In the genomic region with DNA sequence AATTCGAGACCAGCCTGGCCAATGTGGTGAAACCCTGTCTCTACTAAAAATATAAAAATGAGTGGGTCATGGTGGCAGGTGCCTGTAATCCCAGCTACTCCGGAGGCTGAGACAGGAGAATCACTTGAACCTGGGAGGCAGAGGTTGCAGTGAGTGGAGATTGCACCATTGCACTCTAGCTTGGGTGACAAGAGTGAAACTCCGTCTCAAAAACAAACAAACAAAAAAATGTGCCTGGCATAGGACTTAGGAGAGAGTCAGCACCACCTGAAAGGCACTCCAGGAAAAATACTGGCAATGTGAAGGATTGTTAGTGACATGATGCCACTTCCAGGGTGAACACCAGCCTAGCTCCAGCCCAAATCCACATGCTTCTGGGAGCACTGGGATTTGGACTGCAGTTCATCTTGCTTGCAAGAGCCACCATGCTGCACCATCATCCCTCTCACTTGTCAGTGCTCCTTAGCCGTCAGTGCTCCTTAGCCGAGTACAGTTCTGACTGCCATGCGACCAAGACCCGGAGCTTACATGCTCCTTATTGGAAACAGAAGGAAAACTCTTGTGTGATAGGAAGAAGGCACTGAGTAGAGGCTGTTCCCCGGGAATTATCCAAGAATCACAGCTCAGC, we compare ENCODE assay signal across 1 cellular context.
TF ChIP-seq lines count a peak whose summit lies in the region.

No MANE protein-coding gene starts in this region.

TF ChIP-seq in HepG2, 621 proteins besides CTCF, POLR2A, EP300 and RAD21 (continued from another document):
- TF ChIP-seq, protein P1, sequence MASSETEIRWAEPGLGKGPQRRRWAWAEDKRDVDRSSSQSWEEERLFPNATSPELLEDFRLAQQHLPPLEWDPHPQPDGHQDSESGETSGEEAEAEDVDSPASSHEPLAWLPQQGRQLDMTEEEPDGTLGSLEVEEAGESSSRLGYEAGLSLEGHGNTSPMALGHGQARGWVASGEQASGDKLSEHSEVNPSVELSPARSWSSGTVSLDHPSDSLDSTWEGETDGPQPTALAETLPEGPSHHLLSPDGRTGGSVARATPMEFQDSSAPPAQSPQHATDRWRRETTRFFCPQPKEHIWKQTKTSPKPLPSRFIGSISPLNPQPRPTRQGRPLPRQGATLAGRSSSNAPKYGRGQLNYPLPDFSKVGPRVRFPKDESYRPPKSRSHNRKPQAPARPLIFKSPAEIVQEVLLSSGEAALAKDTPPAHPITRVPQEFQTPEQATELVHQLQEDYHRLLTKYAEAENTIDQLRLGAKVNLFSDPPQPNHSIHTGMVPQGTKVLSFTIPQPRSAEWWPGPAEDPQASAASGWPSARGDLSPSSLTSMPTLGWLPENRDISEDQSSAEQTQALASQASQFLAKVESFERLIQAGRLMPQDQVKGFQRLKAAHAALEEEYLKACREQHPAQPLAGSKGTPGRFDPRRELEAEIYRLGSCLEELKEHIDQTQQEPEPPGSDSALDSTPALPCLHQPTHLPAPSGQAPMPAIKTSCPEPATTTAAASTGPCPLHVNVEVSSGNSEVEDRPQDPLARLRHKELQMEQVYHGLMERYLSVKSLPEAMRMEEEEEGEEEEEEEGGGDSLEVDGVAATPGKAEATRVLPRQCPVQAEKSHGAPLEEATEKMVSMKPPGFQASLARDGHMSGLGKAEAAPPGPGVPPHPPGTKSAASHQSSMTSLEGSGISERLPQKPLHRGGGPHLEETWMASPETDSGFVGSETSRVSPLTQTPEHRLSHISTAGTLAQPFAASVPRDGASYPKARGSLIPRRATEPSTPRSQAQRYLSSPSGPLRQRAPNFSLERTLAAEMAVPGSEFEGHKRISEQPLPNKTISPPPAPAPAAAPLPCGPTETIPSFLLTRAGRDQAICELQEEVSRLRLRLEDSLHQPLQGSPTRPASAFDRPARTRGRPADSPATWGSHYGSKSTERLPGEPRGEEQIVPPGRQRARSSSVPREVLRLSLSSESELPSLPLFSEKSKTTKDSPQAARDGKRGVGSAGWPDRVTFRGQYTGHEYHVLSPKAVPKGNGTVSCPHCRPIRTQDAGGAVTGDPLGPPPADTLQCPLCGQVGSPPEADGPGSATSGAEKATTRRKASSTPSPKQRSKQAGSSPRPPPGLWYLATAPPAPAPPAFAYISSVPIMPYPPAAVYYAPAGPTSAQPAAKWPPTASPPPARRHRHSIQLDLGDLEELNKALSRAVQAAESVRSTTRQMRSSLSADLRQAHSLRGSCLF (CRISPR knock-in tag; IDR thresholded peaks at IDR 0.05; ENCODE audit: borderline replicate concordance): no peak
- no peak for TF ChIP-seq MXI1 (IDR thresholded peaks at IDR 0.05; ENCODE audit: borderline replicate concordance, low read depth, low read length)
- no peak for TF ChIP-seq MATR3 (CRISPR knock-in tag; IDR thresholded peaks at IDR 0.05)
- TF ChIP-seq ISX (CRISPR knock-in tag; conservative IDR thresholded peaks at IDR 0.05): no peak
- TF ChIP-seq ATAD3A (CRISPR knock-in tag; IDR thresholded peaks at IDR 0.05): no peak
- peak; percentile 93 for TF ChIP-seq ZNF263 (CRISPR knock-in tag; IDR thresholded peaks at IDR 0.05)
- peak; percentile 74 for TF ChIP-seq ZNF460 (CRISPR knock-in tag; IDR thresholded peaks at IDR 0.05; ENCODE audit: borderline replicate concordance)
